In the genomic region with DNA sequence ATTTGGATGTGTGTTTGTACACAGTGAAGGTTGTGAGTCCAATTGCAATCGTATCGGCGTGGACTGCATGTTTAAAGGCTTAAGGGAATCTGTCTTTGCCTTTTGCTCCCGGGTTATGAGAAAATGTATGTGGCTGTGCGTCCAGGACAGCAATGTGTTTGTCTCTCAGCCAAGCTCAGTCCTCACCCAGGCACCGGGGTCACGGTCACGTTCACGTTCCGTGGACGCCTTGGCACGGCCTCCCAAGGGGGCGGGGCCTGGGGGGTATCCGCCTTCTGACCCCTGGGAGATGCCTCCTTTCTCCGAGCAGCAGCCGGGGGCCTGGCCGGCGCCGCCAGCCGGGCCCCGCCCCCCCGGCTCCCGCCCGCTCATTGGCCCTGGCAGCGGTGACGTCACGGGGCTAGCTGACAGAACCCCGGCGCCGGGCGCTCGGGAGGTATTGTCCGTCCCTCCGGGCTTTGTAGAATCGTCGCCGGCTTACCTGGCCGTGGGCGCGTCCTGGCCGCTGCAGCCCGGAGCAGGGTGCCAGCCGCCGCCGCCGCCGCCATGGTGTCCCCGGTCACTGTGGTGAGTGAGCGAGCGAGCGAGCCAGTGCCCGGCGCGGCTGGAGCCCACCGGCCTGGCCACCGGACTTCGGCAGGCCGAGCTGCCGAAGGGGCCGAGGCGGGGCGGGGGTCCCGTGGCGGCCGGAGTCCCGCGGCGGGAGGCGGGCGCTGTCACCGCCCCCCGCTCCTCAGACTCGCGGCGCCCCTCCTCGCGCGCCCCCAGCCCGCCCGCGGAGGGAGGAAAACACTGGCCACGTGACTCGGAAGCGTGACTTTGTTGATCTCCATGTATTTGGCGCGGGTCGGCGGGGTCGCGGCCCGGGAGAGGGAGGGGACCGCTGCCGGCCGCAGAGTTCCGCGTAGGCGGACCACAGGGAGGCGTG, we compare ENCODE assay signal across 8 cellular contexts. TPM values are rescaled to one million over a fixed set of nuclear protein-coding genes. Genes with fewer than 3 reads are reported as not detected.
DNase-seq lines count a peak whose midpoint lies in the region; ATAC-seq, FAIRE-seq and TF ChIP-seq lines count a peak whose summit lies in the region.

A gene with protein sequence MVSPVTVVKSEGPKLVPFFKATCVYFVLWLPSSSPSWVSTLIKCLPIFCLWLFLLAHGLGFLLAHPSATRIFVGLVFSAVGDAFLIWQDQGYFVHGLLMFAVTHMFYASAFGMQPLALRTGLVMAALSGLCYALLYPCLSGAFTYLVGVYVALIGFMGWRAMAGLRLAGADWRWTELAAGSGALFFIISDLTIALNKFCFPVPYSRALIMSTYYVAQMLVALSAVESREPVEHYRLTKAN (plus strand): TSS at position 439 of the 928 bp plus-strand sequence. CDS start 108 bp downstream, at position 547.

- peaks cover 0 to 31% of the 10 kb centered on the region in 2 donors for H3K4me1 ChIP-seq in left lung

- FAIRE-seq in GM19239 (lab: Jason Lieb, UNC), result peak; percentile 52

- H3K4me3 ChIP-seq in left lung, result peak within 1 kb of the TSS; percentile 69 to 78

- peak; percentile 98 for DNase-seq in AG20443 (ENCODE audit: low spot score)
- DNase-seq in GM19239 (ENCODE audit: insufficient read length, low spot score), result peak; percentile 90
- peak; percentile 65 to 97 for DNase-seq in NCI-H526 (lab: John Stamatoyannopoulos, UW)
- DNase-seq in activated CD4-positive, alpha-beta T cell treated with anti-CD3 and anti-CD28 coated beads, Interleukin-2, amount 50 U/mL, for 4 hours, result peak; percentile 84
- DNase-seq in dedifferentiated amniotic fluid mesenchymal stem cell (ENCODE audit: extremely low spot score), result peak; percentile 67
- DNase-seq in left lung, result peak; percentile 94 to 97
- DNase-seq in stimulated activated CD4-positive, alpha-beta T cell treated with anti-CD3 and anti-CD28 coated beads, Interleukin-2, amount 100 ng/mL, for 24 hours, result peak; percentile 90 to 94

- TF ChIP-seq CTCF in left lung (IDR thresholded peaks at IDR 0.05), result no peak

- H3K36me3 ChIP-seq in left lung, result no peaks in the 10 kb centered on the region

- intact Hi-C loops in left lung (cut with DNase I), result no loop called here

- H3K27me3 ChIP-seq in left lung, result peaks cover 0 to 21% of the 10 kb centered on the region in 2 donors

- ATAC-seq in HG03439 (IDR thresholded peaks at IDR 0.05; ENCODE audit: unreplicated experiment) (peak; percentile 89), left lung (peak; percentile 96)

- peak within 1 kb of the TSS; percentile 66 to 85 for H3K27ac ChIP-seq in left lung

- H3K9me3 ChIP-seq in left lung, result no peaks in the 10 kb centered on the region

RNA-seq across cellular contexts. Expression of the gene that starts here (rescaled TPM):
- total RNA-seq in left lung, result 1 to 10 TPM; 5.8 to 9.1 TPM

Comparison
In these comparisons a context has a peak if more than half of its experiments do, and no peak if none do; other contexts are left out.
1. Peak in every context shown above with its lines: DNase-seq, ATAC-seq, H3K4me3 ChIP-seq and H3K27ac ChIP-seq.